8 cellular contexts compared by ENCODE assay signal in genomic region chr2:113219889-113220641, GRCh38. TPM values are rescaled to one million over a fixed set of nuclear protein-coding genes. Genes with fewer than 3 reads are reported as not detected.
A peak's percentile ranks its signal among the peaks of the same experiment; 100 is the strongest.
DNase-seq lines count a peak whose midpoint lies in the region; ATAC-seq and TF ChIP-seq lines count a peak whose summit lies in the region.

No MANE protein-coding gene starts in this region.

- H3K27ac Mint-ChIP-seq in neural progenitor cell, result peak overlapping the region; percentile 12

- H3K27me3 Mint-ChIP-seq in neural progenitor cell (ENCODE audit: insufficient read depth, low read depth), result peaks cover 12% of the 10 kb centered on the region

- H3K4me1 Mint-ChIP-seq in neural progenitor cell, result peaks cover 62% of the 10 kb centered on the region

- no peaks in the 10 kb centered on the region for H3K36me3 ChIP-seq in GM23248 (ENCODE audit: low read depth)
- H3K36me3 ChIP-seq in esophagus (ENCODE audit: control insufficient read depth in 2 of 2, insufficient read depth in 2 of 2, low read length in 1 of 2), result no peaks in the 10 kb centered on the region
- H3K36me3 ChIP-seq in neural progenitor cell, result no peaks in the 10 kb centered on the region

- H3K9me3 ChIP-seq in GM23248 (ENCODE audit: low read depth) (no peaks in the 10 kb centered on the region), esophagus (ENCODE audit: control insufficient read depth in 2 of 2, insufficient read depth in 1 of 2, low read depth in 1 of 2, low read length in 1 of 2) (no peaks in the 10 kb centered on the region), neural progenitor cell (ENCODE audit: low read depth) (no peaks in the 10 kb centered on the region)

- H3F3A ChIP-seq in GM23248 (ENCODE audit: insufficient read depth), result no peaks in the 10 kb centered on the region
- H3F3A ChIP-seq in neural progenitor cell (ENCODE audit: low read depth), result peaks cover 1% of the 10 kb centered on the region

- H3K79me2 ChIP-seq in GM23248 (ENCODE audit: insufficient read depth) (no peaks in the 10 kb centered on the region), neural progenitor cell (ENCODE audit: low read depth) (no peaks in the 10 kb centered on the region)

- H3K4me3 Mint-ChIP-seq in neural progenitor cell, result no peak overlapping the region

- H3K9me3 Mint-ChIP-seq in neural progenitor cell, result peaks cover 14% of the 10 kb centered on the region

- H3K4me3 ChIP-seq in GM23248, result no peak overlapping the region
- H3K4me3 ChIP-seq in esophagus (ENCODE audit: low read depth in 1 of 2, low read length in 2 of 2), result no peak overlapping the region
- no peak overlapping the region for H3K4me3 ChIP-seq in neural progenitor cell

- H3K27me3 ChIP-seq in GM23248 (replicated peaks; ENCODE audit: insufficient read depth) (no peaks in the 10 kb centered on the region), esophagus (ENCODE audit: control insufficient read depth in 1 of 2, insufficient read depth in 2 of 2, low read length in 2 of 2) (no peaks in the 10 kb centered on the region), neural progenitor cell (no peaks in the 10 kb centered on the region)

- H3K4me2 ChIP-seq in GM23248 (ENCODE audit: unreplicated experiment) (no peak overlapping the region), neural progenitor cell (no peak overlapping the region)

- no peaks in the 10 kb centered on the region for H4K20me1 ChIP-seq in GM23248 (ENCODE audit: insufficient read depth)
- H4K20me1 ChIP-seq in neural progenitor cell (ENCODE audit: low read depth), result no peaks in the 10 kb centered on the region

- in situ Hi-C loops in GM23248 (cut with MboI), result no loop called here

- H3K27ac ChIP-seq in GM23248 (no peak overlapping the region), esophagus (ENCODE audit: low read depth in 2 of 2, low read length in 1 of 2) (peak overlapping the region; percentile 24 to 44), neural progenitor cell (no peak overlapping the region)

- H3K9me2 ChIP-seq in GM23248 (ENCODE audit: insufficient read depth), result 0 out of 2 replicates have a peak, but pooled peaks cover 3% of the 10 kb centered on the region

- 85 to 89% methylated on average over 6 of the region's 6 CpGs for WGBS in GM23248 (ENCODE audit: low coverage in 1 of 2, low lambda C conversion rate in 2 of 2, missing lambda C conversion rate in 2 of 2), 2 experiments
- WGBS in esophagus, 2 donors, result 71 to 80% methylated on average over 6 of the region's 6 CpGs

- no peak for TF ChIP-seq CTCF in neural progenitor cell (IDR thresholded peaks at IDR 0.05)

- H2AFZ ChIP-seq in GM23248 (no peak overlapping the region), neural progenitor cell (replicated peaks) (no peak overlapping the region)

- no peak overlapping the region for H3K9ac ChIP-seq in GM23248
- no peak overlapping the region for H3K9ac ChIP-seq in neural progenitor cell

- DNase-seq in GM23248, result peak; percentile 73
- DNase-seq in NOMO-1 (lab: John Stamatoyannopoulos, UW; ENCODE audit: unreplicated experiment in 2 of 2), result peak; percentile 23 to 43
- DNase-seq in neural progenitor cell (ENCODE audit: low spot score), result peak; percentile 16
- DNase-seq in NCI-H187 (lab: John Stamatoyannopoulos, UW), result no peak
- DNase-seq in activated CD4-positive, alpha-beta T cell treated with anti-CD3 and anti-CD28 coated beads, Interleukin-2, amount 50 U/mL, for 48 hours, result no peak
- no peak for DNase-seq in medulla oblongata (ENCODE audit: extremely low spot score)

- ATAC-seq in GM18858 (IDR thresholded peaks at IDR 0.05; ENCODE audit: unreplicated experiment), result no peak

- H3K4me1 ChIP-seq in GM23248 (ENCODE audit: insufficient read depth), result peaks cover 10% of the 10 kb centered on the region; the same call in 1 of the 2 replicates
- H3K4me1 ChIP-seq in esophagus (ENCODE audit: control insufficient read depth in 2 of 2, insufficient read depth in 2 of 2, low read length in 1 of 2), result peaks cover 6 to 13% of the 10 kb centered on the region in 2 donors
- H3K4me1 ChIP-seq in neural progenitor cell, result peaks cover 9% of the 10 kb centered on the region

- peaks cover 5% of the 10 kb centered on the region for H3K36me3 Mint-ChIP-seq in neural progenitor cell

RNA-seq across cellular contexts. Expression of gene PSD4, which starts 46.3 kb away (rescaled TPM):
- total RNA-seq in GM23248 (2014; rRNA removed; shearing (Covaris generic)), result 2.8 and 6.1 TPM in 2 replicates
- polyA plus RNA-seq in GM23248 (2016; fragmentation: Nextera tagmentation; extraction: Ambion mirVana) (0.63 and 1.1 TPM in 2 replicates), esophagus (10 to 100 TPM; 18.1 to 32.6 TPM)
- total RNA-seq in neural progenitor cell (ENCODE audit: low replicate concordance), result 0.02 and 0.87 TPM in 2 replicates

RNA-seq across cellular contexts. Expression of gene PAX8, which starts 58.7 kb away (rescaled TPM):
- 2.1 and 5.8 TPM in 2 replicates for total RNA-seq in GM23248 (2014; rRNA removed; shearing (Covaris generic))
- polyA plus RNA-seq in GM23248 (2016; fragmentation: Nextera tagmentation; extraction: Ambion mirVana) (13.1 and 20.4 TPM in 2 replicates), esophagus (1 to 10 TPM in 1 of 2 donors, under 1 TPM in 1; 0.28 to 4.0 TPM)
- total RNA-seq in neural progenitor cell (ENCODE audit: low replicate concordance), result 1.4 and 2.9 TPM in 2 replicates

Comparison
In these comparisons a context has a peak if more than half of its experiments do, and no peak if none do; other contexts are left out.
1. DNase-seq: peak in GM23248 (single experiment), NOMO-1 (2 of 2) and neural progenitor cell (single experiment); none in NCI-H187 (0 of 2), activated CD4-positive, alpha-beta T cell treated with anti-CD3 and anti-CD28 coated beads, Interleukin-2, amount 50 U/mL, for 48 hours (0 of 2) and medulla oblongata (single experiment).
2. H3K27ac ChIP-seq: peak in esophagus (2 of 2); none in GM23248 (single experiment) and neural progenitor cell (single experiment).